12 cellular contexts compared by ENCODE assay signal in the genomic region with DNA sequence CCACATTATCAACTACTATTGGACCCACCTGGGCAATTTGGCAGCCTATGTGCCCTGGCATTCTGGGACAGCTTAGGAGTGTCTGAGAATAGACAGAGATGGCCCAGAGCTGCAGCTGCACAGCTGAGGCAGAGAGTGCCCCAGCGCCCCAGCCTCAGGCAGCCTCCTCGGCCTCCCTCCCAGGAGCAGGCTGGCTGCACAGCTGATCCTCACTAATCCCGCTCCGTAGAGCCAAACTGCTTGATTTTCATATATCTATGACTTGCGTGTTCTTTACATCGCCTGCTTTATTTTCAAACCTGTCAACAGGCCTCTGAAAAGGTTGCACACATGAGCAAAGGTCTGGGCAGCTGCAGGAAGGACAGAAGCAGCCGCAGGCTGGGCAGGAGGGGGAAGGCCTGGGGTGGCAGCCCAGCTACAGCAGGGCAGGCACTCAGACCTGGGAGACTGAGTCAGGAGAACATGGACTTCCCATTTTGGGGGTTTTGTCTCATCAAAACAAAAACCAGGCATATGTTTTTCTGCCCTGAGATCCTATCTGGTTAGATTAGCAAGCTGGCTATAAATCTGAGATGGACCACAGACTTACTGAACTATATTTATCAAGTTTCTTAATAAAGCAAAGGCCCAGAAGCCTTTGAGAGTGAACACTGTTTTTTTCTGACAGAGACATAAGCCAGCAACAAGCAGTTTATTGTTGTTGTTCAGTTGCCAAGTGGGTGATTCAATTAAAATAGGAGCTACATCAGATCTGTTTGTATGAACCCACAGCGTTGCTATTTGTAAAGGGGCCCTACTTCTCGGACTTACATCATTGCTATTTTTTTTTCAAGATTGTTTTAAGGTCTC.
DNase-seq lines count a peak whose midpoint lies in the region; TF ChIP-seq lines count a peak whose summit lies in the region.
"Had no signal": no experiment of that assay in that cellular context is flagged by ENCODE, and none has a peak within 500 bp of the region (broad histone marks: within the 10 kb centered on the region; RNA-seq: fewer than 3 reads in every experiment).

No MANE protein-coding gene starts in this region.

- no peak for TF ChIP-seq CTCF in HFFc6 (IDR thresholded peaks at IDR 0.05)
- no peak for TF ChIP-seq CTCF in coronary artery (IDR thresholded peaks at IDR 0.05)

- peaks cover 3% of the 10 kb centered on the region; the same call in 1 of the 2 replicates for H3K27me3 Mint-ChIP-seq in HFFc6 (ENCODE audit: insufficient read depth)
- H3K27me3 Mint-ChIP-seq in activated T-helper 2 cell treated with anti-CD3 and anti-CD28 coated beads, Interferon-gamma antibody, Interleukin-2, Interleukin-4, amounts not matched to agents 10 μg/mL and 5 μg/mL and 100 μg/mL, durations not matched to agents 14 hours and 24 hours and 36 hours (ENCODE audit: low read depth): peaks cover 1% of the 10 kb centered on the region

- H3K9me3 Mint-ChIP-seq in HFFc6: no peaks in the 10 kb centered on the region
- H3K9me3 Mint-ChIP-seq in activated T-helper 2 cell treated with anti-CD3 and anti-CD28 coated beads, Interferon-gamma antibody, Interleukin-2, Interleukin-4, amounts not matched to agents 10 μg/mL and 5 μg/mL and 100 μg/mL, durations not matched to agents 14 hours and 24 hours and 36 hours: no peaks in the 10 kb centered on the region
- H3K9me3 Mint-ChIP-seq: activated T-helper 1 cell treated with anti-CD3 and anti-CD28 coated beads, Interleukin-12 subunit alpha, Interleukin-12 subunit beta, Interleukin-2, Interleukin-4 antibody, amounts not matched to agents 30 ng/mL and 10 ng/mL and 1 ng/mL, durations not matched to agents 14 hours and 24 hours and 36 hours; natural killer cell; T-helper 1 cell treated with Interleukin-12 subunit alpha and Interleukin-12 subunit beta and Interleukin-4 antibody, amounts not matched to agents 30 μg/mL and 1 μg/mL, for 36 hours had no signal

- H3K36me3 ChIP-seq in stomach smooth muscle (ENCODE audit: control insufficient read depth in 2 of 2, insufficient read depth in 2 of 2, low read length in 2 of 2): no peaks in the 10 kb centered on the region

- no peaks in the 10 kb centered on the region for H3K27me3 ChIP-seq in stomach smooth muscle (ENCODE audit: control insufficient read depth in 1 of 2, insufficient read depth in 2 of 2, low read length in 2 of 2)

- peak overlapping the region; percentile 34 to 55 for H3K9ac ChIP-seq in stomach smooth muscle (ENCODE audit: low read length in 2 of 2)

- no peaks in the 10 kb centered on the region for H3K9me3 ChIP-seq in stomach smooth muscle (ENCODE audit: control insufficient read depth in 2 of 2, low read length in 2 of 2)

- H3K27ac ChIP-seq in coronary artery (peak overlapping the region; percentile 41 to 79), stomach smooth muscle (ENCODE audit: low read length) (peak overlapping the region; percentile 92)

- intact Hi-C loops in activated T-helper 2 cell treated with anti-CD3 and anti-CD28 coated beads, Interferon-gamma antibody, Interleukin-2, Interleukin-4, amounts not matched to agents 10 μg/mL and 5 μg/mL and 100 μg/mL, durations not matched to agents 14 hours and 24 hours and 36 hours (cut with micrococcal nuclease): no loop called here

- peak overlapping the region; percentile 78 for H3K27ac Mint-ChIP-seq in HFFc6
- H3K27ac Mint-ChIP-seq in activated T-helper 2 cell treated with anti-CD3 and anti-CD28 coated beads, Interferon-gamma antibody, Interleukin-2, Interleukin-4, amounts not matched to agents 10 μg/mL and 5 μg/mL and 100 μg/mL, durations not matched to agents 14 hours and 24 hours and 36 hours: no peak overlapping the region
- H3K27ac Mint-ChIP-seq: activated T-helper 1 cell treated with anti-CD3 and anti-CD28 coated beads, Interleukin-12 subunit alpha, Interleukin-12 subunit beta, Interleukin-2, Interleukin-4 antibody, amounts not matched to agents 30 ng/mL and 10 ng/mL and 1 ng/mL, durations not matched to agents 14 hours and 24 hours and 36 hours; natural killer cell; T-helper 1 cell treated with Interleukin-12 subunit alpha and Interleukin-12 subunit beta and Interleukin-4 antibody, amounts not matched to agents 30 μg/mL and 1 μg/mL, for 36 hours had no signal

- H3K4me1 Mint-ChIP-seq in HFFc6 (ENCODE audit: low read depth): peaks cover 46% of the 10 kb centered on the region
- peaks cover 10% of the 10 kb centered on the region for H3K4me1 Mint-ChIP-seq in activated T-helper 2 cell treated with anti-CD3 and anti-CD28 coated beads, Interferon-gamma antibody, Interleukin-2, Interleukin-4, amounts not matched to agents 10 μg/mL and 5 μg/mL and 100 μg/mL, durations not matched to agents 14 hours and 24 hours and 36 hours (ENCODE audit: low read depth)

- no peak overlapping the region for H3K4me3 Mint-ChIP-seq in HFFc6
- no peak overlapping the region for H3K4me3 Mint-ChIP-seq in activated T-helper 2 cell treated with anti-CD3 and anti-CD28 coated beads, Interferon-gamma antibody, Interleukin-2, Interleukin-4, amounts not matched to agents 10 μg/mL and 5 μg/mL and 100 μg/mL, durations not matched to agents 14 hours and 24 hours and 36 hours (ENCODE audit: low read depth)
- H3K4me3 Mint-ChIP-seq: activated T-helper 1 cell treated with anti-CD3 and anti-CD28 coated beads, Interleukin-12 subunit alpha, Interleukin-12 subunit beta, Interleukin-2, Interleukin-4 antibody, amounts not matched to agents 30 ng/mL and 10 ng/mL and 1 ng/mL, durations not matched to agents 14 hours and 24 hours and 36 hours; natural killer cell; T-helper 1 cell treated with Interleukin-12 subunit alpha and Interleukin-12 subunit beta and Interleukin-4 antibody, amounts not matched to agents 30 μg/mL and 1 μg/mL, for 36 hours had no signal

- no peaks in the 10 kb centered on the region for H3K36me3 Mint-ChIP-seq in HFFc6 (ENCODE audit: low read depth)
- H3K36me3 Mint-ChIP-seq in activated T-helper 2 cell treated with anti-CD3 and anti-CD28 coated beads, Interferon-gamma antibody, Interleukin-2, Interleukin-4, amounts not matched to agents 10 μg/mL and 5 μg/mL and 100 μg/mL, durations not matched to agents 14 hours and 24 hours and 36 hours (ENCODE audit: low read depth): no peaks in the 10 kb centered on the region
- H3K36me3 Mint-ChIP-seq: natural killer cell had no signal

- H3K4me3 ChIP-seq in coronary artery (peak overlapping the region; percentile 12), stomach smooth muscle (ENCODE audit: low read length in 2 of 2) (no peak overlapping the region)

- H3K4me1 ChIP-seq in stomach smooth muscle (ENCODE audit: control insufficient read depth, insufficient read depth, low read length): peaks cover 42% of the 10 kb centered on the region

- DNase-seq in HFFc6: peak; percentile 96
- no peak for DNase-seq in coronary artery (ENCODE audit: low spot score)
- DNase-seq in left kidney (ENCODE audit: low read depth, low spot score): peak; percentile 78
- no peak for DNase-seq in mesenteric fat pad (ENCODE audit: low spot score)
- DNase-seq in SIG-M5 treated with dmso at 0.1 percent for 504 hours (lab: John Stamatoyannopoulos, UW; ENCODE audit: unreplicated experiment): no peak
- no peak for DNase-seq in NCI-H187 treated with DMSO at 0.1 percent for 48 hours (lab: John Stamatoyannopoulos, UW)
- DNase-seq in activated T-helper 2 cell treated with anti-CD3 and anti-CD28 coated beads, Interferon-gamma antibody, Interleukin-2, Interleukin-4, amounts not matched to agents 10 μg/mL and 5 μg/mL and 100 μg/mL, durations not matched to agents 14 hours and 24 hours and 36 hours (ENCODE audit: low spot score): no peak
- DNase-seq: natural killer cell, NCI-H510A had no signal

Comparison
In these comparisons a context has a peak if more than half of its experiments do, and no peak if none do; other contexts are left out.
1. DNase-seq: peak in HFFc6 (single experiment) and left kidney (single experiment); none in coronary artery (single experiment), mesenteric fat pad (single experiment), SIG-M5 treated with dmso at 0.1 percent for 504 hours (single experiment), NCI-H187 treated with DMSO at 0.1 percent for 48 hours (single experiment) and activated T-helper 2 cell treated with anti-CD3 and anti-CD28 coated beads, Interferon-gamma antibody, Interleukin-2, Interleukin-4, amounts not matched to agents 10 μg/mL and 5 μg/mL and 100 μg/mL, durations not matched to agents 14 hours and 24 hours and 36 hours (single experiment).